In genomic region chr2:219886615-219887014, GRCh38 we compare ENCODE assay signal across 20 cellular contexts.
DNase-seq lines count a peak whose midpoint lies in the region; ATAC-seq, FAIRE-seq and TF ChIP-seq lines count a peak whose summit lies in the region.
"Had no signal": no experiment of that assay in that cellular context is flagged by ENCODE, and none has a peak within 500 bp of the region (broad histone marks: within the 10 kb centered on the region; RNA-seq: fewer than 3 reads in every experiment).

No MANE protein-coding gene starts in this region.

- H3K27me3 ChIP-seq in RWPE2 (ENCODE audit: insufficient read depth, poor library complexity, severe bottlenecking), result no peaks in the 10 kb centered on the region
- no peaks in the 10 kb centered on the region for H3K27me3 ChIP-seq in aorta (ENCODE audit: control insufficient read depth in 1 of 2, insufficient read depth in 2 of 2, low read length in 1 of 2)

- CTCF ChIA-PET in activated CD4-positive, alpha-beta T cell treated with anti-CD3 and anti-CD28 coated beads, Interleukin-2, amount 10 ng/mL, durations not matched to agents 7 days and 5 days (lab: Charles Lee), result no interaction called here

- POLR2A ChIA-PET in activated CD4-positive, alpha-beta T cell treated with anti-CD3 and anti-CD28 coated beads, Interleukin-2, amount 10 ng/mL, durations not matched to agents 7 days and 5 days (lab: Charles Lee), result no interaction called here

- H3K9me3 ChIP-seq in RWPE2 (ENCODE audit: severe bottlenecking), result no peaks in the 10 kb centered on the region
- H3K9me3 ChIP-seq in aorta (ENCODE audit: control insufficient read depth, low read length), result no peaks in the 10 kb centered on the region

- H3K36me3 ChIP-seq in RWPE2 (ENCODE audit: low read depth) (no peaks in the 10 kb centered on the region), aorta (ENCODE audit: control insufficient read depth in 1 of 2, insufficient read depth in 2 of 2, low read length in 1 of 2) (no peaks in the 10 kb centered on the region)

- DNase-seq in AG20443 (ENCODE audit: low spot score), result peak; percentile 16
- DNase-seq in H54 (ENCODE audit: insufficient read length, low spot score), result peak; percentile 30
- no peak for DNase-seq in RWPE2 (ENCODE audit: low spot score)
- DNase-seq in iPS-NIHi7 (ENCODE audit: extremely low spot score), result peak; percentile 51
- no peak for DNase-seq in activated CD4-positive, alpha-beta T cell treated with anti-CD3 and anti-CD28 coated beads, Interleukin-2, amount 10 ng/mL, durations not matched to agents 7 days and 5 days
- no peak for DNase-seq in aorta
- DNase-seq in epidermal melanocyte (ENCODE audit: insufficient read length, low spot score), result no peak
- DNase-seq in SW480 (ENCODE audit: low spot score), result no peak
- DNase-seq: CD4-positive, alpha-beta T cell; GF-D8; head of caudate nucleus; KG1; midbrain; NCI-H1436; NCI-H524 treated with DMSO at 0.1 percent for 48 hours; occipital lobe; stimulated activated CD4-positive, alpha-beta T cell treated with anti-CD3 and anti-CD28 coated beads, Interleukin-4, amount 100 ng/mL, for 4 hours; T-cell had no signal

- no peak for TF ChIP-seq POLR2A in H54 (IDR thresholded peaks at IDR 0.05; ENCODE audit: low read depth, low read length)

- H3K27ac Mint-ChIP-seq in activated CD4-positive, alpha-beta T cell treated with anti-CD3 and anti-CD28 coated beads, Interleukin-2, amount 10 ng/mL, durations not matched to agents 7 days and 5 days, result no peak overlapping the region
- H3K27ac Mint-ChIP-seq: activated T-helper 17 cell treated with anti-CD3 and anti-CD28 coated beads, Interleukin-2, amount 50 U/mL, for 72 hours; CD4-positive, alpha-beta T cell; T-cell had no signal

- peak; percentile 19 for TF ChIP-seq CTCF in RWPE2 (IDR thresholded peaks at IDR 0.05; ENCODE audit: poor library complexity, severe bottlenecking)

- no peaks in the 10 kb centered on the region for H3K9me3 Mint-ChIP-seq in activated CD4-positive, alpha-beta T cell treated with anti-CD3 and anti-CD28 coated beads, Interleukin-2, amount 10 ng/mL, durations not matched to agents 7 days and 5 days
- H3K9me3 Mint-ChIP-seq: activated T-helper 17 cell treated with anti-CD3 and anti-CD28 coated beads, Interleukin-2, amount 50 U/mL, for 72 hours; CD4-positive, alpha-beta T cell; T-cell had no signal

- H3K27ac ChIP-seq in RWPE2 (ENCODE audit: poor library complexity, severe bottlenecking), result no peak overlapping the region
- H3K27ac ChIP-seq in aorta (ENCODE audit: low read depth in 1 of 2, low read length in 2 of 2), result no peak overlapping the region
- H3K27ac ChIP-seq: coronary artery had no signal

- peak; percentile 75 for FAIRE-seq in H54 (lab: Jason Lieb, UNC)

- peaks cover 1% of the 10 kb centered on the region for H3K27me3 Mint-ChIP-seq in activated CD4-positive, alpha-beta T cell treated with anti-CD3 and anti-CD28 coated beads, Interleukin-2, amount 10 ng/mL, durations not matched to agents 7 days and 5 days

- ATAC-seq in RWPE2 (ENCODE audit: low read depth), result peak; percentile 52; the same call in 1 of the 3 replicates
- ATAC-seq in aorta (ENCODE audit: low FRiP score), result no peak
- ATAC-seq: activated T-helper 17 cell treated with anti-CD3 and anti-CD28 coated beads, Interleukin-2, amount 50 U/mL, for 72 hours; T-cell had no signal

- 97 to 98% methylated on average over 2 of the region's 2 CpGs for WGBS in aorta, 2 donors

- H3K4me3 ChIP-seq in RWPE2 (ENCODE audit: severe bottlenecking) (no peak overlapping the region), aorta (ENCODE audit: low read length in 2 of 2) (no peak overlapping the region)
- H3K4me3 ChIP-seq: coronary artery had no signal

- no peaks in the 10 kb centered on the region for H3K36me3 Mint-ChIP-seq in activated CD4-positive, alpha-beta T cell treated with anti-CD3 and anti-CD28 coated beads, Interleukin-2, amount 10 ng/mL, durations not matched to agents 7 days and 5 days (ENCODE audit: low read depth)
- H3K36me3 Mint-ChIP-seq: T-cell had no signal

- intact Hi-C loops in aorta (cut with DNase I), result no loop called here

- H3K4me3 Mint-ChIP-seq in activated CD4-positive, alpha-beta T cell treated with anti-CD3 and anti-CD28 coated beads, Interleukin-2, amount 10 ng/mL, durations not matched to agents 7 days and 5 days, result no peak overlapping the region
- H3K4me3 Mint-ChIP-seq: activated T-helper 17 cell treated with anti-CD3 and anti-CD28 coated beads, Interleukin-2, amount 50 U/mL, for 72 hours; CD4-positive, alpha-beta T cell; T-cell had no signal

- H3K4me1 Mint-ChIP-seq in activated CD4-positive, alpha-beta T cell treated with anti-CD3 and anti-CD28 coated beads, Interleukin-2, amount 10 ng/mL, durations not matched to agents 7 days and 5 days, result no peaks in the 10 kb centered on the region
- H3K4me1 Mint-ChIP-seq: activated T-helper 17 cell treated with anti-CD3 and anti-CD28 coated beads, Interleukin-2, amount 50 U/mL, for 72 hours; T-cell had no signal

- H3K4me1 ChIP-seq in RWPE2 (ENCODE audit: insufficient read depth, poor library complexity, severe bottlenecking) (no peaks in the 10 kb centered on the region), aorta (ENCODE audit: control insufficient read depth in 1 of 2, insufficient read depth in 2 of 2, low read length in 2 of 2) (no peaks in the 10 kb centered on the region)

Comparison
In these comparisons a context has a peak if more than half of its experiments do, and no peak if none do; other contexts are left out.
1. DNase-seq: peak in AG20443 (single experiment), H54 (single experiment) and iPS-NIHi7 (single experiment); none in RWPE2 (single experiment), activated CD4-positive, alpha-beta T cell treated with anti-CD3 and anti-CD28 coated beads, Interleukin-2, amount 10 ng/mL, durations not matched to agents 7 days and 5 days (single experiment), aorta (0 of 2), epidermal melanocyte (single experiment) and SW480 (single experiment).